17 cellular contexts compared by ENCODE assay signal in the genomic region with DNA sequence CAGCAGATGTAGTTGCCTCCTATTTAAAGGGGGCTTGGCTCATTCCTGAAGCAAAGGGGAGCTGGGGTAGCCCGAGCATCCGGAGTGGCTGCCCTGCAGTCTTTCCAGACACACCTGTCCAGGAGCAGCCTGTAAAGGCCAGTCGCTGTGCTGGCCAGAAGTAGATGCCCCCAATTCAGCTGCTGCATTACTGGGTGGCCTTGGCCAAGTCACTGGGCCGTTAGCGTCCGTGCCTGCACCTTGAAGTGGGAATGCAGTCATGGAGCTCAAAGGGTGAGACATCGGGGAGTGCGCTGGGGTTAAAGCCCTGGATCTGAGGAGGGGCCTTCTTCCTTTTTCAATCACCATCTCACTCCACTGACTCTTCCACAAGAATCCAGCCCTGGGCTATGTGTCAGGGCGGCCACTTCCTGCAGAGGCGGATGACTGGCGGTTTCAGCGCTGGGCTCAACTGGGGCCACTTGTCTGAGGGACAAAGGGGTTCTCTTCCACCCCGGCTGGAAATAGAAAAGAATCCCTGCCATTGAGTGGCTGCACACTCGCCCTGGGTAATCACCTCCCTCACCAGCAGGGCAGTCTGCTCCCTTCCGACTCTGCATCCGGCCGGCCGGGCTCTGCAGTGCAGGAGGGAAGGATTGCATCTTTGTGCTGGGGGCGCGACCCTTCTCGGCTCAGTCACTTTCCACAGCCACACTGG. TPM values are rescaled to one million over a fixed set of nuclear protein-coding genes. Genes with fewer than 3 reads are reported as not detected.
DNase-seq lines count a peak whose midpoint lies in the region; ATAC-seq and TF ChIP-seq lines count a peak whose summit lies in the region.
"Had no signal": no experiment of that assay in that cellular context is flagged by ENCODE, and none has a peak within 500 bp of the region (broad histone marks: within the 10 kb centered on the region; RNA-seq: fewer than 3 reads in every experiment).

No MANE protein-coding gene starts in this region.

- peaks cover 31% of the 10 kb centered on the region for H3K27me3 Mint-ChIP-seq in type B pancreatic cell
- H3K27me3 Mint-ChIP-seq in activated CD4-positive, alpha-beta T cell treated with anti-CD3 and anti-CD28 coated beads, Interleukin-2, amount 10 ng/mL, durations not matched to agents 7 days and 5 days = peaks cover 39% of the 10 kb centered on the region

- no peak overlapping the region for H3K4me3 Mint-ChIP-seq in type B pancreatic cell
- H3K4me3 Mint-ChIP-seq in activated CD4-positive, alpha-beta T cell treated with anti-CD3 and anti-CD28 coated beads, Interleukin-2, amount 10 ng/mL, durations not matched to agents 7 days and 5 days = no peak overlapping the region
- H3K4me3 Mint-ChIP-seq: CD8-positive, alpha-beta T cell; immature natural killer cell had no signal

- no peaks in the 10 kb centered on the region for H3K36me3 Mint-ChIP-seq in type B pancreatic cell
- H3K36me3 Mint-ChIP-seq in activated CD4-positive, alpha-beta T cell treated with anti-CD3 and anti-CD28 coated beads, Interleukin-2, amount 10 ng/mL, durations not matched to agents 7 days and 5 days (ENCODE audit: low read depth) = no peaks in the 10 kb centered on the region
- H3K36me3 Mint-ChIP-seq: CD8-positive, alpha-beta T cell; immature natural killer cell had no signal

- CTCF ChIA-PET in activated CD4-positive, alpha-beta T cell treated with anti-CD3 and anti-CD28 coated beads, Interleukin-2, amount 10 ng/mL, durations not matched to agents 7 days and 5 days (lab: Charles Lee) = interaction anchor here (0.6 to 1.6 kb wide), 2 partner anchors 27 to 747 kb away, joined by 3 to 5 read pairs; partner anchors contain the start of gene LRRK1

- no peak for ATAC-seq in HG03432 (IDR thresholded peaks at IDR 0.05; ENCODE audit: unreplicated experiment)
- no peak for ATAC-seq in HG03457 (IDR thresholded peaks at IDR 0.05; ENCODE audit: unreplicated experiment)
- ATAC-seq: CD8-positive, alpha-beta T cell; foreskin keratinocyte had no signal

- peak; percentile 65 for TF ChIP-seq CTCF in type B pancreatic cell (conservative IDR thresholded peaks at IDR 0.05)

- POLR2A ChIA-PET in activated CD4-positive, alpha-beta T cell treated with anti-CD3 and anti-CD28 coated beads, Interleukin-2, amount 10 ng/mL, durations not matched to agents 7 days and 5 days (lab: Charles Lee) = interaction anchor here (0.6 kb wide), 1 partner anchor 10 kb away, joined by 3 read pairs; no protein-coding TSS in a partner anchor

- no peaks in the 10 kb centered on the region for H3K9me3 Mint-ChIP-seq in type B pancreatic cell
- no peaks in the 10 kb centered on the region for H3K9me3 Mint-ChIP-seq in activated CD4-positive, alpha-beta T cell treated with anti-CD3 and anti-CD28 coated beads, Interleukin-2, amount 10 ng/mL, durations not matched to agents 7 days and 5 days
- H3K9me3 Mint-ChIP-seq: CD8-positive, alpha-beta T cell; immature natural killer cell had no signal

- peak; percentile 30 for DNase-seq in DMS53 (lab: John Stamatoyannopoulos, UW)
- DNase-seq in DMS53 treated with DMSO at 0.1 percent for 48 hours (lab: John Stamatoyannopoulos, UW; ENCODE audit: unreplicated experiment) = no peak
- peak; percentile 55 for DNase-seq in epidermal melanocyte (ENCODE audit: insufficient read length, low spot score)
- DNase-seq in midbrain (lab: John Stamatoyannopoulos, UW) = peak; percentile 32
- DNase-seq in type B pancreatic cell (ENCODE audit: extremely low spot score, unreplicated experiment) = no peak
- no peak for DNase-seq in activated CD4-positive, alpha-beta T cell treated with anti-CD3 and anti-CD28 coated beads, Interleukin-2, amount 10 ng/mL, durations not matched to agents 7 days and 5 days
- DNase-seq: activated effector memory CD4-positive, alpha-beta T cell treated with anti-CD3 and anti-CD28 coated beads, Interleukin-2, amount 50 U/mL, for 16 hours; CD8-positive, alpha-beta T cell; effector CD4-positive, alpha-beta T cell; foreskin keratinocyte; immature natural killer cell; NCI-H1092; SK-N-SH; tibial artery had no signal

- H3K27ac Mint-ChIP-seq in type B pancreatic cell = no peak overlapping the region
- H3K27ac Mint-ChIP-seq in activated CD4-positive, alpha-beta T cell treated with anti-CD3 and anti-CD28 coated beads, Interleukin-2, amount 10 ng/mL, durations not matched to agents 7 days and 5 days = no peak overlapping the region
- H3K27ac Mint-ChIP-seq: CD8-positive, alpha-beta T cell; immature natural killer cell had no signal

- H3K4me1 Mint-ChIP-seq in type B pancreatic cell (ENCODE audit: unreplicated experiment) = peaks cover 11% of the 10 kb centered on the region
- H3K4me1 Mint-ChIP-seq in activated CD4-positive, alpha-beta T cell treated with anti-CD3 and anti-CD28 coated beads, Interleukin-2, amount 10 ng/mL, durations not matched to agents 7 days and 5 days = no peaks in the 10 kb centered on the region
- H3K4me1 Mint-ChIP-seq: immature natural killer cell had no signal

RNA-seq across cellular contexts. Expression of gene ALDH1A3, which starts 11.8 kb away (rescaled TPM):
- 13.0 and 14.4 TPM in 2 replicates for total RNA-seq in type B pancreatic cell (ENCODE audit: low replicate concordance)
- not detected for total RNA-seq in activated CD4-positive, alpha-beta T cell treated with anti-CD3 and anti-CD28 coated beads, Interleukin-2, amount 10 ng/mL, durations not matched to agents 7 days and 5 days
- total RNA-seq: activated CD8-positive, alpha-beta memory T cell treated with anti-CD3 and anti-CD28 coated beads for 36 hours; CD8-positive, alpha-beta T cell had no signal

RNA-seq across cellular contexts. Expression of gene LRRK1, which starts 27.7 kb away (rescaled TPM):
- total RNA-seq in type B pancreatic cell (ENCODE audit: low replicate concordance) = 2.0 and 4.1 TPM in 2 replicates
- total RNA-seq in activated CD4-positive, alpha-beta T cell treated with anti-CD3 and anti-CD28 coated beads, Interleukin-2, amount 10 ng/mL, durations not matched to agents 7 days and 5 days = under 1 TPM; 0.40 to 0.45 TPM

Comparison
In these comparisons a context has a peak if more than half of its experiments do, and no peak if none do; other contexts are left out.
1. DNase-seq: peak in DMS53 (single experiment), epidermal melanocyte (single experiment) and midbrain (single experiment); none in DMS53 treated with DMSO at 0.1 percent for 48 hours (single experiment), type B pancreatic cell (single experiment) and activated CD4-positive, alpha-beta T cell treated with anti-CD3 and anti-CD28 coated beads, Interleukin-2, amount 10 ng/mL, durations not matched to agents 7 days and 5 days (single experiment).
2. RNA of gene ALDH1A3, which starts 11.8 kb away (total RNA-seq): 13.0 to 14.4 TPM in type B pancreatic cell; not detected in activated CD4-positive, alpha-beta T cell treated with anti-CD3 and anti-CD28 coated beads, Interleukin-2, amount 10 ng/mL, durations not matched to agents 7 days and 5 days; every median in the first group is over 10 times any median in the second.